ENCODE assay signal across 1 cellular context in the genomic region with DNA sequence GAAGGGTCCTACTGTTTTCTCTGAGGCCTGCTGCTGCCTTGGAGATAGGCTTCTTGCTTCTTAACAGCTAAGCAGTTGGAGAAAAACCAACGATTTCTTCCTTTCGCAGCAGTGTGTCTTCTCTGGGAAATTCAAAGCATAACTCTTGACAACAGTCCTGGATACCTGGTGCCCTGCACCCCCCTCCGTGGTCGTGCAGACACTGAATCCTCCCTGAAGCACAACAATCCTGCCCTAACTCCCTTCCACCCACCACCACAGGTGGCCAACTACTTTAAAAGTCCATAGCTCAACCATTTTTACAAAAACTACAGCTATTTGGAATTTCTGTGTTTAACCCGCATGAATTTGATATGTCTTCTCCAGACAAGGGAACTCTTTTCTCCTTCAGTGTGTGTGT.
TF ChIP-seq lines count a peak whose summit lies in the region.

No MANE protein-coding gene starts in this region.

TF ChIP-seq in GM23338, 12 proteins besides CTCF, POLR2A, EP300 and RAD21 (continued from another document):
- TF ChIP-seq ZNF462 (CRISPR knock-in tag; IDR thresholded peaks at IDR 0.05) (no peak), NANOG (IDR thresholded peaks at IDR 0.05; ENCODE audit: borderline replicate concordance) (no peak), ZNF331 (CRISPR knock-in tag; IDR thresholded peaks at IDR 0.05; ENCODE audit: low read depth) (no peak), POLR2AphosphoS5 (IDR thresholded peaks at IDR 0.05; ENCODE audit: low read depth) (no peak), ETS1 (IDR thresholded peaks at IDR 0.05) (no peak), CREB1 (CRISPR knock-in tag; IDR thresholded peaks at IDR 0.05; ENCODE audit: low read depth) (no peak), ZNF114 (CRISPR knock-in tag; IDR thresholded peaks at IDR 0.05) (no peak)
